1 cellular context compared by ENCODE assay signal in the genomic region with DNA sequence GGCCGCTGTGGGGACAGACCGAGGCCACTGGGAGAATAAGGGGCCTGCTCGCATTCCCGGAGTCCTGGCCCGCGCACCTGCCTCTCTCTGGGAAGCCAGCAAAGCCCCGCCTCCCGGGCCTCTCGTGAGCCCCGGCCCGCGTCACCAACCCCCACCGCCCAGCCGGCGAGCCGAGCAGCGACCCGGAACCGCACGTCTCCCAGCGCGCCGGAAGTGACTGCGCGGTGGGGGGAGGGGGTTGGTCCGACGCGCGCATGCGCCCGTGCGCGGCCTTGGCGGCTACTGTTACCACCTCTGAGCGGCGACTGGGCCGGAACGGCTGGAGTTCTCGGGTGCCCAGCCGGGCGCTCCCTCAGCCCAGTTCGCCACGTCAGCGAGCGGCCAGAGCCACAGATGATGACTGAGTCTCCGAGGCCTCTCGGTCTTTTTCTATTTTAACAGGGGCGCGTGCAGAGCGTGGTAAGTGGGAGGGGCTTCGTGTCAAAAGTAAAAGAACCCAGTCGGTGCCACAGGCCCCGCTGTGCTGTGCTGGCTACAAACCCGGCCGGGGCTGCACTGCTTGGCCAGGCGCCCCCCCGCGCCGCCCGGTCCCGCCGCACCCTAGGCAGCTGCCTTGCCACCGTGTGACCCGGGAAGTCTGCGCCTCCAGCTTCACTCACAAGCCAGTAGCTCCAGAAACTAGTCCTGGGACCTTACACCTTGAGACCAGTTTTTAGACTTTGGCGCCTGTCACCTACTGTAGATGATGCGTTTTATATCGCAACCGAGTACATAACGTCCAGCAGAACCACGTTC.
TF ChIP-seq lines count a peak whose summit lies in the region.

A gene with protein sequence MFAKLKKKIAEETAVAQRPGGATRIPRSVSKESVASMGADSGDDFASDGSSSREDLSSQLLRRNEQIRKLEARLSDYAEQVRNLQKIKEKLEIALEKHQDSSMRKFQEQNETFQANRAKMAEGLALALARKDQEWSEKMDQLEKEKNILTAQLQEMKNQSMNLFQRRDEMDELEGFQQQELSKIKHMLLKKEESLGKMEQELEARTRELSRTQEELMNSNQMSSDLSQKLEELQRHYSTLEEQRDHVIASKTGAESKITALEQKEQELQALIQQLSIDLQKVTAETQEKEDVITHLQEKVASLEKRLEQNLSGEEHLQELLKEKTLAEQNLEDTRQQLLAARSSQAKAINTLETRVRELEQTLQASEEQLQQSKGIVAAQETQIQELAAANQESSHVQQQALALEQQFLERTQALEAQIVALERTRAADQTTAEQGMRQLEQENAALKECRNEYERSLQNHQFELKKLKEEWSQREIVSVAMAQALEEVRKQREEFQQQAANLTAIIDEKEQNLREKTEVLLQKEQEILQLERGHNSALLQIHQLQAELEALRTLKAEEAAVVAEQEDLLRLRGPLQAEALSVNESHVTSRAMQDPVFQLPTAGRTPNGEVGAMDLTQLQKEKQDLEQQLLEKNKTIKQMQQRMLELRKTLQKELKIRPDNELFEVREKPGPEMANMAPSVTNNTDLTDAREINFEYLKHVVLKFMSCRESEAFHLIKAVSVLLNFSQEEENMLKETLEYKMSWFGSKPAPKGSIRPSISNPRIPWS (minus strand): TSS at position 190 of the 795 bp plus-strand sequence. CDS start 2,372 bp downstream, outside the sequence.

TF ChIP-seq in K562, 482 proteins besides CTCF, POLR2A, EP300 and RAD21 (continued from another document and continues in another):
- TF ChIP-seq, protein P1, sequence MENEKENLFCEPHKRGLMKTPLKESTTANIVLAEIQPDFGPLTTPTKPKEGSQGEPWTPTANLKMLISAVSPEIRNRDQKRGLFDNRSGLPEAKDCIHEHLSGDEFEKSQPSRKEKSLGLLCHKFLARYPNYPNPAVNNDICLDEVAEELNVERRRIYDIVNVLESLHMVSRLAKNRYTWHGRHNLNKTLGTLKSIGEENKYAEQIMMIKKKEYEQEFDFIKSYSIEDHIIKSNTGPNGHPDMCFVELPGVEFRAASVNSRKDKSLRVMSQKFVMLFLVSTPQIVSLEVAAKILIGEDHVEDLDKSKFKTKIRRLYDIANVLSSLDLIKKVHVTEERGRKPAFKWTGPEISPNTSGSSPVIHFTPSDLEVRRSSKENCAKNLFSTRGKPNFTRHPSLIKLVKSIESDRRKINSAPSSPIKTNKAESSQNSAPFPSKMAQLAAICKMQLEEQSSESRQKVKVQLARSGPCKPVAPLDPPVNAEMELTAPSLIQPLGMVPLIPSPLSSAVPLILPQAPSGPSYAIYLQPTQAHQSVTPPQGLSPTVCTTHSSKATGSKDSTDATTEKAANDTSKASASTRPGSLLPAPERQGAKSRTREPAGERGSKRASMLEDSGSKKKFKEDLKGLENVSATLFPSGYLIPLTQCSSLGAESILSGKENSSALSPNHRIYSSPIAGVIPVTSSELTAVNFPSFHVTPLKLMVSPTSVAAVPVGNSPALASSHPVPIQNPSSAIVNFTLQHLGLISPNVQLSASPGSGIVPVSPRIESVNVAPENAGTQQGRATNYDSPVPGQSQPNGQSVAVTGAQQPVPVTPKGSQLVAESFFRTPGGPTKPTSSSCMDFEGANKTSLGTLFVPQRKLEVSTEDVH (IDR thresholded peaks at IDR 0.05; ENCODE audit: low read depth, partially characterized antibody): peak; percentile 88
- TF ChIP-seq ATF4 (CRISPR knock-in tag; IDR thresholded peaks at IDR 0.05) (0 out of 2 replicates have a peak, but pooled peaks have one; percentile 22), ARNT (IDR thresholded peaks at IDR 0.05) (no peak), XRCC5 (IDR thresholded peaks at IDR 0.05; ENCODE audit: low read depth, low read length) (peak; percentile 23; the same call in 1 of the 2 replicates), FOXK1 (CRISPR knock-in tag; IDR thresholded peaks at IDR 0.05; ENCODE audit: borderline replicate concordance) (peak; percentile 68; the same call in 1 of the 2 replicates), ATF3 (IDR thresholded peaks at IDR 0.05) (0 out of 2 replicates have a peak, but pooled peaks have one; percentile 19), ATF3 (CRISPR knock-in tag; conservative IDR thresholded peaks at IDR 0.05) (peak; percentile 58; the same call in 1 of the 2 replicates), FOXJ2 (tag; IDR thresholded peaks at IDR 0.05) (0 out of 2 replicates have a peak, but pooled peaks have one; percentile 13), ZNF311 (CRISPR knock-in tag; IDR thresholded peaks at IDR 0.05) (no peak), ZNF175 (CRISPR knock-in tag; IDR thresholded peaks at IDR 0.05; ENCODE audit: low read depth) (no peak), CXXC5 (CRISPR knock-in tag; IDR thresholded peaks at IDR 0.05) (peak; percentile 96), FOXP1 (CRISPR knock-in tag; IDR thresholded peaks at IDR 0.05) (peak; percentile 92), C11orf30 (IDR thresholded peaks at IDR 0.05; ENCODE audit: low read depth) (peak; percentile 90), CREB3 (tag; conservative IDR thresholded peaks at IDR 0.05; ENCODE audit: low read depth) (peak; percentile 60; the same call in 1 of the 2 replicates), FOXA3 (CRISPR knock-in tag; conservative IDR thresholded peaks at IDR 0.05 in 1 of 2, IDR thresholded peaks at IDR 0.05 in 1 of 2) (peak in 1 of 2 experiments; percentile 36; a peak in 1 of 4 replicates), HMGN3 (IDR thresholded peaks at IDR 0.05; ENCODE audit: borderline replicate concordance, extremely low read depth, insufficient read length, low read depth, low read length) (peak; percentile 82), ZNF41 (CRISPR knock-in tag; conservative IDR thresholded peaks at IDR 0.05) (no peak), GATAD2B (IDR thresholded peaks at IDR 0.05; ENCODE audit: borderline replicate concordance) (peak; percentile 70; the same call in 1 of the 2 replicates), UBTF (IDR thresholded peaks at IDR 0.05; ENCODE audit: borderline replicate concordance in 1 of 2, low read depth in 2 of 2, low read length in 2 of 2) (peak in 1 of 2 experiments; percentile 38; a peak in 1 of 4 replicates), PRPF4 (IDR thresholded peaks at IDR 0.05; ENCODE audit: insufficient read depth, low read depth, low read length, poor library complexity, severe bottlenecking) (no peak), PCBP1 (IDR thresholded peaks at IDR 0.05; ENCODE audit: low read depth, low read length, poor library complexity, severe bottlenecking) (peak; percentile 82), TBL1XR1 (IDR thresholded peaks at IDR 0.05; ENCODE audit: low read length in 2 of 2) (peak; percentile 61 to 86; a peak in 3 of 4 replicates), NRF1 (conservative IDR thresholded peaks at IDR 0.05 in 1 of 2, IDR thresholded peaks at IDR 0.05 in 1 of 2) (peak; percentile 99), HNRNPK (IDR thresholded peaks at IDR 0.05; ENCODE audit: low read depth, low read length, poor library complexity, severe bottlenecking) (no peak), SUPT5H (IDR thresholded peaks at IDR 0.05) (peak; percentile 91), ETV1 (tag; conservative IDR thresholded peaks at IDR 0.05; ENCODE audit: low read depth) (peak; percentile 73; the same call in 1 of the 2 replicates), ARID1B (IDR thresholded peaks at IDR 0.05) (0 out of 2 replicates have a peak, but pooled peaks have one; percentile 20), ZNF436 (CRISPR knock-in tag; IDR thresholded peaks at IDR 0.05) (peak; percentile 58; the same call in 1 of the 2 replicates), ZNF511 (CRISPR knock-in tag; IDR thresholded peaks at IDR 0.05) (peak; percentile 69; the same call in 1 of the 2 replicates), E2F3 (CRISPR knock-in tag; IDR thresholded peaks at IDR 0.05) (peak; percentile 68; the same call in 1 of the 2 replicates), CTBP1 (IDR thresholded peaks at IDR 0.05; ENCODE audit: borderline replicate concordance) (peak; percentile 74)
- TF ChIP-seq, protein P2, sequence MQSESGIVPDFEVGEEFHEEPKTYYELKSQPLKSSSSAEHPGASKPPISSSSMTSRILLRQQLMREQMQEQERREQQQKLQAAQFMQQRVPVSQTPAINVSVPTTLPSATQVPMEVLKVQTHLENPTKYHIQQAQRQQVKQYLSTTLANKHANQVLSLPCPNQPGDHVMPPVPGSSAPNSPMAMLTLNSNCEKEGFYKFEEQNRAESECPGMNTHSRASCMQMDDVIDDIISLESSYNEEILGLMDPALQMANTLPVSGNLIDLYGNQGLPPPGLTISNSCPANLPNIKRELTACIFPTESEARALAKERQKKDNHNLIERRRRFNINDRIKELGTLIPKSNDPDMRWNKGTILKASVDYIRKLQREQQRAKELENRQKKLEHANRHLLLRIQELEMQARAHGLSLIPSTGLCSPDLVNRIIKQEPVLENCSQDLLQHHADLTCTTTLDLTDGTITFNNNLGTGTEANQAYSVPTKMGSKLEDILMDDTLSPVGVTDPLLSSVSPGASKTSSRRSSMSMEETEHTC (IDR thresholded peaks at IDR 0.05): peak; percentile 20; the same call in 1 of the 2 replicates
- TF ChIP-seq, protein P3, sequence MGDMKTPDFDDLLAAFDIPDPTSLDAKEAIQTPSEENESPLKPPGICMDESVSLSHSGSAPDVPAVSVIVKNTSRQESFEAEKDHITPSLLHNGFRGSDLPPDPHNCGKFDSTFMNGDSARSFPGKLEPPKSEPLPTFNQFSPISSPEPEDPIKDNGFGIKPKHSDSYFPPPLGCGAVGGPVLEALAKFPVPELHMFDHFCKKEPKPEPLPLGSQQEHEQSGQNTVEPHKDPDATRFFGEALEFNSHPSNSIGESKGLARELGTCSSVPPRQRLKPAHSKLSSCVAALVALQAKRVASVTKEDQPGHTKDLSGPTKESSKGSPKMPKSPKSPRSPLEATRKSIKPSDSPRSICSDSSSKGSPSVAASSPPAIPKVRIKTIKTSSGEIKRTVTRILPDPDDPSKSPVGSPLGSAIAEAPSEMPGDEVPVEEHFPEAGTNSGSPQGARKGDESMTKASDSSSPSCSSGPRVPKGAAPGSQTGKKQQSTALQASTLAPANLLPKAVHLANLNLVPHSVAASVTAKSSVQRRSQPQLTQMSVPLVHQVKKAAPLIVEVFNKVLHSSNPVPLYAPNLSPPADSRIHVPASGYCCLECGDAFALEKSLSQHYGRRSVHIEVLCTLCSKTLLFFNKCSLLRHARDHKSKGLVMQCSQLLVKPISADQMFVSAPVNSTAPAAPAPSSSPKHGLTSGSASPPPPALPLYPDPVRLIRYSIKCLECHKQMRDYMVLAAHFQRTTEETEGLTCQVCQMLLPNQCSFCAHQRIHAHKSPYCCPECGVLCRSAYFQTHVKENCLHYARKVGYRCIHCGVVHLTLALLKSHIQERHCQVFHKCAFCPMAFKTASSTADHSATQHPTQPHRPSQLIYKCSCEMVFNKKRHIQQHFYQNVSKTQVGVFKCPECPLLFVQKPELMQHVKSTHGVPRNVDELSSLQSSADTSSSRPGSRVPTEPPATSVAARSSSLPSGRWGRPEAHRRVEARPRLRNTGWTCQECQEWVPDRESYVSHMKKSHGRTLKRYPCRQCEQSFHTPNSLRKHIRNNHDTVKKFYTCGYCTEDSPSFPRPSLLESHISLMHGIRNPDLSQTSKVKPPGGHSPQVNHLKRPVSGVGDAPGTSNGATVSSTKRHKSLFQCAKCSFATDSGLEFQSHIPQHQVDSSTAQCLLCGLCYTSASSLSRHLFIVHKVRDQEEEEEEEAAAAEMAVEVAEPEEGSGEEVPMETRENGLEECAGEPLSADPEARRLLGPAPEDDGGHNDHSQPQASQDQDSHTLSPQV (IDR thresholded peaks at IDR 0.05): peak; percentile 39; the same call in 1 of the 2 replicates
- TF ChIP-seq, protein P4, sequence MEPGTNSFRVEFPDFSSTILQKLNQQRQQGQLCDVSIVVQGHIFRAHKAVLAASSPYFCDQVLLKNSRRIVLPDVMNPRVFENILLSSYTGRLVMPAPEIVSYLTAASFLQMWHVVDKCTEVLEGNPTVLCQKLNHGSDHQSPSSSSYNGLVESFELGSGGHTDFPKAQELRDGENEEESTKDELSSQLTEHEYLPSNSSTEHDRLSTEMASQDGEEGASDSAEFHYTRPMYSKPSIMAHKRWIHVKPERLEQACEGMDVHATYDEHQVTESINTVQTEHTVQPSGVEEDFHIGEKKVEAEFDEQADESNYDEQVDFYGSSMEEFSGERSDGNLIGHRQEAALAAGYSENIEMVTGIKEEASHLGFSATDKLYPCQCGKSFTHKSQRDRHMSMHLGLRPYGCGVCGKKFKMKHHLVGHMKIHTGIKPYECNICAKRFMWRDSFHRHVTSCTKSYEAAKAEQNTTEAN (CRISPR knock-in tag; IDR thresholded peaks at IDR 0.05): peak; percentile 88
